25 cellular contexts compared by ENCODE assay signal in genomic region chr9:72460342-72461312, GRCh38.
DNase-seq lines count a peak whose midpoint lies in the region; ATAC-seq, FAIRE-seq and TF ChIP-seq lines count a peak whose summit lies in the region.
"Had no signal": no experiment of that assay in that cellular context is flagged by ENCODE, and none has a peak within 500 bp of the region (broad histone marks: within the 10 kb centered on the region; RNA-seq: fewer than 3 reads in every experiment).

No MANE protein-coding gene starts in this region.

- DNase-seq in ACHN (peak; percentile 70), GM12878 (ENCODE audit: low read depth, low spot score) (no peak), mesothelial cell of epicardium (ENCODE audit: low spot score in 2 of 2, unreplicated experiment in 2 of 2) (no peak), Right ventricle myocardium inferior (ENCODE audit: missing footprints) (no peak), lower leg skin (ENCODE audit: low spot score in 2 of 2) (no peak)
- no peak for DNase-seq in activated CD4-positive, alpha-beta T cell treated with anti-CD3 and anti-CD28 coated beads, Interleukin-2, amount 50 U/mL, for 48 hours
- DNase-seq in stimulated activated naive CD8-positive, alpha-beta T cell treated with anti-CD3 and anti-CD28 coated beads, Interleukin-15, Interleukin-2, amounts not matched to agents 100 U/mL and 50 U/mL, for 24 hours: no peak
- DNase-seq: activated CD4-positive, CD25-positive, alpha-beta regulatory T cell treated with anti-CD3 and anti-CD28 coated beads, Interleukin-2, amount 50 U/mL, for 72 hours; activated CD8-positive, alpha-beta memory T cell treated with anti-CD3 and anti-CD28 coated beads, Interleukin-2, amount 10 ng/mL, durations not matched to agents 7 days and 5 days; activated naive CD8-positive, alpha-beta T cell treated with anti-CD3 and anti-CD28 coated beads for 36 hours; brain microvascular endothelial cell; colonic mucosa; heart right ventricle; immature natural killer cell; naive thymus-derived CD8-positive, alpha-beta T cell; NCI-H1105 treated with DMSO at 0.1 percent for 48 hours; NCI-H526; stimulated activated CD4-positive, alpha-beta T cell treated with anti-CD3 and anti-CD28 coated beads, Interleukin-4, amount 100 ng/mL, for 24 hours had no signal

- H3K27ac Mint-ChIP-seq in mesothelial cell of epicardium: peak overlapping the region; percentile 23
- H3K27ac Mint-ChIP-seq: activated CD8-positive, alpha-beta memory T cell treated with anti-CD3 and anti-CD28 coated beads, Interleukin-2, amount 10 ng/mL, durations not matched to agents 7 days and 5 days; activated naive CD8-positive, alpha-beta T cell treated with anti-CD3 and anti-CD28 coated beads for 36 hours; activated T-helper 17 cell treated with anti-CD3 and anti-CD28 coated beads, Interleukin-2, amount 50 U/mL, for 72 hours; CD14-positive monocyte; immature natural killer cell had no signal

- H2AFZ ChIP-seq in GM12878 (ENCODE audit: control insufficient read depth, low read depth, low read length): no peak overlapping the region

- H3K4me3 ChIP-seq in GM12878: no peak overlapping the region
- no peak overlapping the region for H3K4me3 ChIP-seq in lower leg skin (ENCODE audit: low read depth, poor library complexity, severe bottlenecking)
- H3K4me3 ChIP-seq: colonic mucosa, heart right ventricle, prostate gland, smooth muscle cell had no signal

- no TSS peak for BruUV-seq in GM12878 (replicated peaks; lab: Mats Ljungman, UMichigan)

- TF ChIP-seq EP300 in GM12878 (IDR thresholded peaks at IDR 0.05; ENCODE audit: borderline replicate concordance in 1 of 2, control insufficient read depth in 1 of 2, low read depth in 2 of 2, low read length in 2 of 2): no peak

- POLR2A ChIA-PET in GM12878 (lab: Charles Lee): interaction anchor here (0.9 to 2.9 kb wide), 9 partner anchors 12 to 98 kb away, joined by 3 to 16 read pairs (median 4); no protein-coding TSS in a partner anchor

- H3K9me3 Mint-ChIP-seq in mesothelial cell of epicardium: no peaks in the 10 kb centered on the region
- H3K9me3 Mint-ChIP-seq: activated naive CD8-positive, alpha-beta T cell treated with anti-CD3 and anti-CD28 coated beads for 36 hours; activated T-helper 17 cell treated with anti-CD3 and anti-CD28 coated beads, Interleukin-2, amount 50 U/mL, for 72 hours; immature natural killer cell; naive thymus-derived CD8-positive, alpha-beta T cell had no signal

- RAD21 ChIA-PET in GM12878 (lab: Charles Lee; ENCODE audit: unreplicated experiment): interaction anchor here (0.7 to 4.7 kb wide), 14 partner anchors 10 to 168 kb away, joined by 3 to 43 read pairs (median 4); partner anchors contain the start of gene ZFAND5

- peaks cover 32% of the 10 kb centered on the region for H3K4me1 Mint-ChIP-seq in mesothelial cell of epicardium

- no peaks in the 10 kb centered on the region for H3K4me1 ChIP-seq in GM12878 (ENCODE audit: control insufficient read depth, insufficient read depth, low read length)
- H3K4me1 ChIP-seq: colonic mucosa, prostate gland had no signal

- SMC1A ChIA-PET in GM12878 (lab: Charles Lee; ENCODE audit: uncharacterized antibody, unreplicated experiment): interaction anchor here (0.8 to 7.8 kb wide), 15 partner anchors 7 to 255 kb away, joined by 3 to 73 read pairs (median 5); no protein-coding TSS in a partner anchor

- TF ChIP-seq CTCF in GM12878 (IDR thresholded peaks at IDR 0.05 in 2 of 3, conservative IDR thresholded peaks at IDR 0.05 in 1 of 3; ENCODE audit: control insufficient read depth in 2 of 3, extremely low read depth in 1 of 3, insufficient read depth in 1 of 3, low read depth in 3 of 3, low read length in 3 of 3) (no peak), mesothelial cell of epicardium (IDR thresholded peaks at IDR 0.05; ENCODE audit: unreplicated experiment) (no peak), lower leg skin (IDR thresholded peaks at IDR 0.05) (no peak)

- no peaks in the 10 kb centered on the region for H3K27me3 Mint-ChIP-seq in mesothelial cell of epicardium (ENCODE audit: low read depth)
- H3K27me3 Mint-ChIP-seq: activated CD8-positive, alpha-beta memory T cell treated with anti-CD3 and anti-CD28 coated beads, Interleukin-2, amount 10 ng/mL, durations not matched to agents 7 days and 5 days; activated naive CD8-positive, alpha-beta T cell treated with anti-CD3 and anti-CD28 coated beads for 36 hours; activated T-helper 17 cell treated with anti-CD3 and anti-CD28 coated beads, Interleukin-2, amount 50 U/mL, for 72 hours had no signal

- TF ChIP-seq RAD21 in GM12878 (IDR thresholded peaks at IDR 0.05; ENCODE audit: insufficient read depth, low read depth, low read length): no peak

- no peak overlapping the region for H3K9ac ChIP-seq in GM12878 (ENCODE audit: control insufficient read depth, insufficient read depth, low read length)

- intact Hi-C loops in GM12878 (cut with micrococcal nuclease; ENCODE audit: unreplicated experiment): no loop called here
- intact Hi-C loops in Right ventricle myocardium inferior (cut with DNase I): loop anchor here (10.0 kb wide), 1 partner anchor 134 kb away; no protein-coding TSS in a partner anchor
- intact Hi-C loops in lower leg skin (cut with DNase I; ENCODE audit: low total_unique reads): no loop called here

- H3K36me3 Mint-ChIP-seq in mesothelial cell of epicardium: no peaks in the 10 kb centered on the region
- H3K36me3 Mint-ChIP-seq: activated CD8-positive, alpha-beta memory T cell treated with anti-CD3 and anti-CD28 coated beads, Interleukin-2, amount 10 ng/mL, durations not matched to agents 7 days and 5 days; activated naive CD8-positive, alpha-beta T cell treated with anti-CD3 and anti-CD28 coated beads for 36 hours; immature natural killer cell; naive thymus-derived CD8-positive, alpha-beta T cell had no signal

- H4K20me1 ChIP-seq in GM12878 (ENCODE audit: control insufficient read depth, insufficient read depth): no peaks in the 10 kb centered on the region

- 89% methylated on average over 7 of the region's 7 CpGs for WGBS in GM12878 (ENCODE audit: insufficient coverage, insufficient replicate concordance, low lambda C conversion rate, missing lambda C conversion rate)
- 86 to 89% methylated on average over 7 of the region's 7 CpGs for WGBS in lower leg skin, 2 donors

- TF ChIP-seq POLR2A in GM12878 (IDR thresholded peaks at IDR 0.05; ENCODE audit: low read depth, low read length): no peak
- no peak for TF ChIP-seq POLR2A in lower leg skin (IDR thresholded peaks at IDR 0.05)

- in situ Hi-C loops in ACHN (cut with HindIII; ENCODE audit: low pct_ligation_motif_present, low pct_unique_long_range_greater_than_20kb, low sequenced_read_pairs): no loop called here
- in situ Hi-C loops in GM12878 (cut with MboI): no loop called here

- H3K9me3 ChIP-seq in GM12878 (replicated peaks; ENCODE audit: control insufficient read depth, insufficient read depth, low read length): no peaks in the 10 kb centered on the region
- H3K9me3 ChIP-seq: colonic mucosa, prostate gland had no signal

- CTCF ChIA-PET in GM12878 (lab: Yijun Ruan, JAX): interaction anchor here (1.1 to 5.1 kb wide), 9 partner anchors 12 to 421 kb away, joined by 3 to 46 read pairs (median 3); no protein-coding TSS in a partner anchor

- H3K27me3 ChIP-seq in GM12878 (replicated peaks in 1 of 2; ENCODE audit: control insufficient read depth in 2 of 2, insufficient read depth in 2 of 2, low read length in 1 of 2): no peaks in the 10 kb centered on the region
- H3K27me3 ChIP-seq: brain microvascular endothelial cell, colonic mucosa, heart right ventricle had no signal

- no peaks in the 10 kb centered on the region for H3K36me3 ChIP-seq in GM12878 (ENCODE audit: control insufficient read depth in 2 of 2, insufficient read depth in 2 of 2, low read length in 1 of 2)
- H3K36me3 ChIP-seq: brain microvascular endothelial cell, colonic mucosa, heart right ventricle, prostate gland had no signal

- H3K79me2 ChIP-seq in GM12878 (ENCODE audit: control insufficient read depth, insufficient read depth, low read length): no peaks in the 10 kb centered on the region

- no peak overlapping the region for H3K4me3 Mint-ChIP-seq in mesothelial cell of epicardium
- H3K4me3 Mint-ChIP-seq: activated CD8-positive, alpha-beta memory T cell treated with anti-CD3 and anti-CD28 coated beads, Interleukin-2, amount 10 ng/mL, durations not matched to agents 7 days and 5 days; activated naive CD8-positive, alpha-beta T cell treated with anti-CD3 and anti-CD28 coated beads for 36 hours; activated T-helper 17 cell treated with anti-CD3 and anti-CD28 coated beads, Interleukin-2, amount 50 U/mL, for 72 hours; CD14-positive monocyte; immature natural killer cell; naive thymus-derived CD8-positive, alpha-beta T cell had no signal

- no peak overlapping the region for H3K27ac ChIP-seq in GM12878 (ENCODE audit: control insufficient read depth, insufficient read depth)
- H3K27ac ChIP-seq: colonic mucosa, heart right ventricle, prostate gland had no signal

- FAIRE-seq in GM12878 (lab: Jason Lieb, UNC): no peak
- FAIRE-seq: GM12892, HTR-8/SVneo had no signal

- no peak overlapping the region for H3K4me2 ChIP-seq in GM12878 (ENCODE audit: control insufficient read depth, insufficient read depth)
- H3K4me2 ChIP-seq: smooth muscle cell had no signal

- peak; percentile 54 for ATAC-seq in HG03432 (IDR thresholded peaks at IDR 0.05; ENCODE audit: unreplicated experiment)
- ATAC-seq in GM12878: peak; percentile 74
- no peak for ATAC-seq in Right ventricle myocardium inferior
- no peak for ATAC-seq in stimulated activated naive CD8-positive, alpha-beta T cell treated with anti-CD3 and anti-CD28 coated beads, Interleukin-15, Interleukin-2, amounts not matched to agents 100 U/mL and 50 U/mL, for 24 hours
- ATAC-seq: activated CD8-positive, alpha-beta memory T cell treated with anti-CD3 and anti-CD28 coated beads, Interleukin-2, amount 10 ng/mL, durations not matched to agents 7 days and 5 days; activated T-helper 17 cell treated with anti-CD3 and anti-CD28 coated beads, Interleukin-2, amount 50 U/mL, for 72 hours; heart right ventricle; naive thymus-derived CD8-positive, alpha-beta T cell had no signal

TF ChIP-seq in GM12878, 131 proteins besides CTCF, POLR2A, EP300 and RAD21 (continues in another document):
- TF ChIP-seq SUPT20H (IDR thresholded peaks at IDR 0.05; ENCODE audit: borderline replicate concordance, control insufficient read depth, low read depth, low read length): no peak
- 0 out of 2 replicates have a peak, but pooled peaks have one; percentile 23 for TF ChIP-seq NBN (IDR thresholded peaks at IDR 0.05)

Comparison
In these comparisons a context has a peak if more than half of its experiments do, and no peak if none do; other contexts are left out.
1. ATAC-seq: peak in HG03432 (single experiment) and GM12878 (single experiment); none in Right ventricle myocardium inferior (single experiment) and stimulated activated naive CD8-positive, alpha-beta T cell treated with anti-CD3 and anti-CD28 coated beads, Interleukin-15, Interleukin-2, amounts not matched to agents 100 U/mL and 50 U/mL, for 24 hours (single experiment).